ENCODE assay signal across 25 cellular contexts in genomic region chr15:80525853-80526252, GRCh38.
"Had no signal": no experiment of that assay in that cellular context is flagged by ENCODE, and none has a peak within 500 bp of the region (broad histone marks: within the 10 kb centered on the region; RNA-seq: fewer than 3 reads in every experiment).

No MANE protein-coding gene starts in this region.

- H3K27ac ChIP-seq: brain microvascular endothelial cell, coronary artery had no signal

- H3K27me3 ChIP-seq: brain microvascular endothelial cell, dorsolateral prefrontal cortex had no signal

- H3K36me3 ChIP-seq: brain microvascular endothelial cell had no signal

- H3K27ac Mint-ChIP-seq: activated CD4-positive, alpha-beta T cell treated with anti-CD3 and anti-CD28 coated beads for 36 hours; activated CD4-positive, alpha-beta T cell treated with anti-CD3 and anti-CD28 coated beads, Interleukin-2, amount 10 ng/mL, durations not matched to agents 7 days and 5 days; activated CD8-positive, alpha-beta T cell treated with anti-CD3 and anti-CD28 coated beads for 36 hours; activated naive CD8-positive, alpha-beta T cell; activated T-helper 17 cell treated with anti-CD3 and anti-CD28 coated beads, Interleukin-2, amount 50 U/mL, for 72 hours; dendritic cell treated with granulocyte-macrophage colony-stimulating factor and Interleukin-4, amounts not matched to agents 40 ng/mL and 50 ng/mL, for 4 days; endodermal cell had no signal

- H3K4me3 Mint-ChIP-seq: activated CD4-positive, alpha-beta T cell treated with anti-CD3 and anti-CD28 coated beads for 36 hours; activated CD4-positive, alpha-beta T cell treated with anti-CD3 and anti-CD28 coated beads, Interleukin-2, amount 10 ng/mL, durations not matched to agents 7 days and 5 days; activated CD8-positive, alpha-beta T cell treated with anti-CD3 and anti-CD28 coated beads for 36 hours; activated naive CD8-positive, alpha-beta T cell; activated T-cell treated with anti-CD3 and anti-CD28 coated beads, Interleukin-2, amount 50 U/mL, for 4 hours; activated T-helper 17 cell treated with anti-CD3 and anti-CD28 coated beads, Interleukin-2, amount 50 U/mL, for 72 hours; central memory CD8-positive, alpha-beta T cell; dendritic cell treated with granulocyte-macrophage colony-stimulating factor and Interleukin-4, amounts not matched to agents 40 ng/mL and 50 ng/mL, for 4 days; endodermal cell had no signal

- H3K36me3 Mint-ChIP-seq: activated naive CD8-positive, alpha-beta T cell had no signal

- H3K9me3 Mint-ChIP-seq: activated CD4-positive, alpha-beta T cell treated with anti-CD3 and anti-CD28 coated beads, Interleukin-2, amount 10 ng/mL, durations not matched to agents 7 days and 5 days; activated CD8-positive, alpha-beta T cell treated with anti-CD3 and anti-CD28 coated beads for 36 hours; activated T-cell treated with anti-CD3 and anti-CD28 coated beads, Interleukin-2, amount 50 U/mL, for 4 hours; activated T-helper 17 cell treated with anti-CD3 and anti-CD28 coated beads, Interleukin-2, amount 50 U/mL, for 72 hours; central memory CD8-positive, alpha-beta T cell; dendritic cell treated with granulocyte-macrophage colony-stimulating factor and Interleukin-4, amounts not matched to agents 40 ng/mL and 50 ng/mL, for 4 days; endodermal cell had no signal

- H3K4me3 ChIP-seq: coronary artery, dorsolateral prefrontal cortex had no signal

- H3K4me1 Mint-ChIP-seq: activated CD4-positive, alpha-beta T cell treated with anti-CD3 and anti-CD28 coated beads for 36 hours; activated CD4-positive, alpha-beta T cell treated with anti-CD3 and anti-CD28 coated beads, Interleukin-2, amount 10 ng/mL, durations not matched to agents 7 days and 5 days; activated T-helper 17 cell treated with anti-CD3 and anti-CD28 coated beads, Interleukin-2, amount 50 U/mL, for 72 hours; central memory CD8-positive, alpha-beta T cell; endodermal cell had no signal

- DNase-seq: activated CD4-positive, alpha-beta T cell treated with anti-CD3 and anti-CD28 coated beads for 36 hours; activated CD4-positive, alpha-beta T cell treated with anti-CD3 and anti-CD28 coated beads, Interleukin-2, amount 10 ng/mL, durations not matched to agents 7 days and 5 days; activated CD4-positive, alpha-beta T cell treated with anti-CD3 and anti-CD28 coated beads, Interleukin-2, amount 50 U/mL, for 4 hours; activated CD4-positive, CD25-positive, alpha-beta regulatory T cell; activated CD4-positive, CD25-positive, alpha-beta regulatory T cell treated with anti-CD3 and anti-CD28 coated beads, Interleukin-2, amount 50 U/mL, for 72 hours; activated CD8-positive, alpha-beta memory T cell treated with anti-CD3 and anti-CD28 coated beads for 24 hours; activated CD8-positive, alpha-beta T cell treated with anti-CD3 and anti-CD28 coated beads for 36 hours; activated effector memory CD4-positive, alpha-beta T cell treated with Interleukin-2 at 50 U/mL for 16 hours; activated gamma-delta T cell treated with Interleukin-2 at 50 U/mL for 16 hours; activated naive CD4-positive, alpha-beta T cell treated with anti-CD3 and anti-CD28 coated beads, Interleukin-2, amount 50 U/mL, for 16 hours; activated naive CD4-positive, alpha-beta T cell treated with Interleukin-2 at 50 U/mL for 16 hours; activated T-cell treated with anti-CD3 and anti-CD28 coated beads, Interleukin-2, amount 50 U/mL, for 4 hours; amniotic stem cell; anterior cingulate cortex; dorsolateral prefrontal cortex; effector memory CD4-positive, alpha-beta T cell; endodermal cell; head of caudate nucleus; T-helper 2 cell had no signal
